ENCODE assay signal across 20 cellular contexts in genomic region chr2:165450141-165450540, GRCh38. TPM values are rescaled to one million over a fixed set of nuclear protein-coding genes. Genes with fewer than 3 reads are reported as not detected.
A peak's percentile ranks its signal among the peaks of the same experiment; 100 is the strongest.
DNase-seq lines count a peak whose midpoint lies in the region; ATAC-seq and TF ChIP-seq lines count a peak whose summit lies in the region.
"Had no signal": no experiment of that assay in that cellular context is flagged by ENCODE, and none has a peak within 500 bp of the region (broad histone marks: within the 10 kb centered on the region; RNA-seq: fewer than 3 reads in every experiment).

No MANE protein-coding gene starts in this region.

- H3K4me3 ChIP-seq in GM23338, result no peak overlapping the region
- H3K4me3 ChIP-seq: K562, right atrium auricular region had no signal

- TF ChIP-seq CTCF in GM23338 (conservative IDR thresholded peaks at IDR 0.05; ENCODE audit: low read depth in 2 of 2) (peak in 1 of 2 experiments; percentile 19; a peak in 1 of 4 replicates), foreskin keratinocyte (conservative IDR thresholded peaks at IDR 0.05) (peak; percentile 22)

- no peak overlapping the region for H3K27ac Mint-ChIP-seq in GM23338
- H3K27ac Mint-ChIP-seq: activated CD8-positive, alpha-beta T cell treated with anti-CD3 and anti-CD28 coated beads, Interleukin-2, amount 10 ng/mL, durations not matched to agents 7 days and 5 days; activated naive CD4-positive, alpha-beta T cell treated with anti-CD3 and anti-CD28 coated beads, Interleukin-2, amount 10 ng/mL, durations not matched to agents 7 days and 5 days; CD4-positive, alpha-beta memory T cell; effector memory CD8-positive, alpha-beta T cell; T-helper 17 cell had no signal

- H3K79me2 ChIP-seq in GM23338 (replicated peaks; ENCODE audit: insufficient read depth), result no peaks in the 10 kb centered on the region

- no peaks in the 10 kb centered on the region for H3K36me3 Mint-ChIP-seq in GM23338 (ENCODE audit: low read depth)
- H3K36me3 Mint-ChIP-seq: activated naive CD4-positive, alpha-beta T cell treated with anti-CD3 and anti-CD28 coated beads, Interleukin-2, amount 10 ng/mL, durations not matched to agents 7 days and 5 days; CD4-positive, alpha-beta memory T cell had no signal

- no peaks in the 10 kb centered on the region for H4K20me1 ChIP-seq in GM23338 (replicated peaks; ENCODE audit: insufficient read depth)

- H2AFZ ChIP-seq in GM23338, result peak overlapping the region; percentile 70; the same call in 1 of the 2 replicates

- H3K4me1 Mint-ChIP-seq in GM23338, result 0 out of 3 replicates have a peak, but pooled peaks cover 3% of the 10 kb centered on the region
- H3K4me1 Mint-ChIP-seq: activated naive CD4-positive, alpha-beta T cell treated with anti-CD3 and anti-CD28 coated beads, Interleukin-2, amount 10 ng/mL, durations not matched to agents 7 days and 5 days; CD4-positive, alpha-beta memory T cell; T-helper 17 cell had no signal

- no peak overlapping the region for H3K4me3 Mint-ChIP-seq in GM23338
- H3K4me3 Mint-ChIP-seq: activated CD8-positive, alpha-beta T cell treated with anti-CD3 and anti-CD28 coated beads, Interleukin-2, amount 10 ng/mL, durations not matched to agents 7 days and 5 days; activated naive CD4-positive, alpha-beta T cell treated with anti-CD3 and anti-CD28 coated beads, Interleukin-2, amount 10 ng/mL, durations not matched to agents 7 days and 5 days; activated T-cell treated with anti-CD3 and anti-CD28 coated beads, Interleukin-2, amount 50 U/mL, for 4 hours; CD4-positive, alpha-beta memory T cell; effector memory CD8-positive, alpha-beta T cell; T-helper 17 cell had no signal

- H3K4me2 ChIP-seq in GM23338, result no peak overlapping the region

- no peaks in the 10 kb centered on the region for H3K36me3 ChIP-seq in GM23338 (ENCODE audit: insufficient read depth)
- H3K36me3 ChIP-seq: right atrium auricular region had no signal

- H3K9me3 Mint-ChIP-seq in GM23338, result no peaks in the 10 kb centered on the region
- H3K9me3 Mint-ChIP-seq: activated naive CD4-positive, alpha-beta T cell treated with anti-CD3 and anti-CD28 coated beads, Interleukin-2, amount 10 ng/mL, durations not matched to agents 7 days and 5 days; activated T-cell treated with anti-CD3 and anti-CD28 coated beads, Interleukin-2, amount 50 U/mL, for 4 hours; CD4-positive, alpha-beta memory T cell; effector memory CD8-positive, alpha-beta T cell had no signal

- no peaks in the 10 kb centered on the region for H3F3A ChIP-seq in GM23338 (replicated peaks; ENCODE audit: low read depth)

- DNase-seq in Ammon's horn (ENCODE audit: low spot score) (peak; percentile 47), GM23338 (ENCODE audit: low spot score) (no peak), NCI-H774 (lab: John Stamatoyannopoulos, UW) (peak; percentile 42), foreskin keratinocyte (no peak), retina (no peak), RPMI8226 (no peak), NCI-H2081 treated with DMSO at 0.1 percent for 48 hours (lab: John Stamatoyannopoulos, UW) (no peak)
- DNase-seq in effector CD4-positive, alpha-beta T cell, result no peak
- DNase-seq: activated CD8-positive, alpha-beta T cell treated with anti-CD3 and anti-CD28 coated beads, Interleukin-2, amount 10 ng/mL, durations not matched to agents 7 days and 5 days; activated naive CD4-positive, alpha-beta T cell treated with anti-CD3 and anti-CD28 coated beads, Interleukin-2, amount 10 ng/mL, durations not matched to agents 7 days and 5 days; activated T-cell treated with anti-CD3 and anti-CD28 coated beads, Interleukin-2, amount 50 U/mL, for 4 hours; CD4-positive, alpha-beta memory T cell; DND-41; effector memory CD8-positive, alpha-beta T cell; NCI-H1092; NCI-H510A; SHP77 treated with DMSO at 0.1 percent for 48 hours; T-helper 17 cell had no signal

- no peaks in the 10 kb centered on the region for H3K27me3 Mint-ChIP-seq in GM23338 (ENCODE audit: insufficient read depth, low read depth, poor library complexity)
- H3K27me3 Mint-ChIP-seq: activated naive CD4-positive, alpha-beta T cell treated with anti-CD3 and anti-CD28 coated beads, Interleukin-2, amount 10 ng/mL, durations not matched to agents 7 days and 5 days had no signal

- no peak for ATAC-seq in GM23338
- no peak for ATAC-seq in foreskin keratinocyte
- ATAC-seq: activated CD8-positive, alpha-beta T cell treated with anti-CD3 and anti-CD28 coated beads, Interleukin-2, amount 10 ng/mL, durations not matched to agents 7 days and 5 days; activated T-cell treated with anti-CD3 and anti-CD28 coated beads, Interleukin-2, amount 50 U/mL, for 4 hours; effector memory CD8-positive, alpha-beta T cell; K562; T-helper 17 cell had no signal

- H3K27me3 ChIP-seq in GM23338 (ENCODE audit: insufficient read depth), result no peaks in the 10 kb centered on the region
- no peaks in the 10 kb centered on the region for H3K27me3 ChIP-seq in foreskin keratinocyte
- H3K27me3 ChIP-seq: right atrium auricular region had no signal

- 0 out of 2 replicates have a peak, but pooled peaks cover 3% of the 10 kb centered on the region for H3K9me2 ChIP-seq in GM23338 (ENCODE audit: insufficient read depth)

- H3K27ac ChIP-seq in GM23338 (ENCODE audit: low read depth), result no peak overlapping the region
- H3K27ac ChIP-seq in foreskin keratinocyte, result no peak overlapping the region
- H3K27ac ChIP-seq: right atrium auricular region had no signal

- H3K4me1 ChIP-seq in GM23338 (ENCODE audit: insufficient read depth), result no peaks in the 10 kb centered on the region
- H3K4me1 ChIP-seq in foreskin keratinocyte, result no peaks in the 10 kb centered on the region
- H3K4me1 ChIP-seq: right atrium auricular region had no signal

TF ChIP-seq in GM23338, 12 proteins besides CTCF, POLR2A, EP300 and RAD21 (continues in another document):
- TF ChIP-seq, protein P1, sequence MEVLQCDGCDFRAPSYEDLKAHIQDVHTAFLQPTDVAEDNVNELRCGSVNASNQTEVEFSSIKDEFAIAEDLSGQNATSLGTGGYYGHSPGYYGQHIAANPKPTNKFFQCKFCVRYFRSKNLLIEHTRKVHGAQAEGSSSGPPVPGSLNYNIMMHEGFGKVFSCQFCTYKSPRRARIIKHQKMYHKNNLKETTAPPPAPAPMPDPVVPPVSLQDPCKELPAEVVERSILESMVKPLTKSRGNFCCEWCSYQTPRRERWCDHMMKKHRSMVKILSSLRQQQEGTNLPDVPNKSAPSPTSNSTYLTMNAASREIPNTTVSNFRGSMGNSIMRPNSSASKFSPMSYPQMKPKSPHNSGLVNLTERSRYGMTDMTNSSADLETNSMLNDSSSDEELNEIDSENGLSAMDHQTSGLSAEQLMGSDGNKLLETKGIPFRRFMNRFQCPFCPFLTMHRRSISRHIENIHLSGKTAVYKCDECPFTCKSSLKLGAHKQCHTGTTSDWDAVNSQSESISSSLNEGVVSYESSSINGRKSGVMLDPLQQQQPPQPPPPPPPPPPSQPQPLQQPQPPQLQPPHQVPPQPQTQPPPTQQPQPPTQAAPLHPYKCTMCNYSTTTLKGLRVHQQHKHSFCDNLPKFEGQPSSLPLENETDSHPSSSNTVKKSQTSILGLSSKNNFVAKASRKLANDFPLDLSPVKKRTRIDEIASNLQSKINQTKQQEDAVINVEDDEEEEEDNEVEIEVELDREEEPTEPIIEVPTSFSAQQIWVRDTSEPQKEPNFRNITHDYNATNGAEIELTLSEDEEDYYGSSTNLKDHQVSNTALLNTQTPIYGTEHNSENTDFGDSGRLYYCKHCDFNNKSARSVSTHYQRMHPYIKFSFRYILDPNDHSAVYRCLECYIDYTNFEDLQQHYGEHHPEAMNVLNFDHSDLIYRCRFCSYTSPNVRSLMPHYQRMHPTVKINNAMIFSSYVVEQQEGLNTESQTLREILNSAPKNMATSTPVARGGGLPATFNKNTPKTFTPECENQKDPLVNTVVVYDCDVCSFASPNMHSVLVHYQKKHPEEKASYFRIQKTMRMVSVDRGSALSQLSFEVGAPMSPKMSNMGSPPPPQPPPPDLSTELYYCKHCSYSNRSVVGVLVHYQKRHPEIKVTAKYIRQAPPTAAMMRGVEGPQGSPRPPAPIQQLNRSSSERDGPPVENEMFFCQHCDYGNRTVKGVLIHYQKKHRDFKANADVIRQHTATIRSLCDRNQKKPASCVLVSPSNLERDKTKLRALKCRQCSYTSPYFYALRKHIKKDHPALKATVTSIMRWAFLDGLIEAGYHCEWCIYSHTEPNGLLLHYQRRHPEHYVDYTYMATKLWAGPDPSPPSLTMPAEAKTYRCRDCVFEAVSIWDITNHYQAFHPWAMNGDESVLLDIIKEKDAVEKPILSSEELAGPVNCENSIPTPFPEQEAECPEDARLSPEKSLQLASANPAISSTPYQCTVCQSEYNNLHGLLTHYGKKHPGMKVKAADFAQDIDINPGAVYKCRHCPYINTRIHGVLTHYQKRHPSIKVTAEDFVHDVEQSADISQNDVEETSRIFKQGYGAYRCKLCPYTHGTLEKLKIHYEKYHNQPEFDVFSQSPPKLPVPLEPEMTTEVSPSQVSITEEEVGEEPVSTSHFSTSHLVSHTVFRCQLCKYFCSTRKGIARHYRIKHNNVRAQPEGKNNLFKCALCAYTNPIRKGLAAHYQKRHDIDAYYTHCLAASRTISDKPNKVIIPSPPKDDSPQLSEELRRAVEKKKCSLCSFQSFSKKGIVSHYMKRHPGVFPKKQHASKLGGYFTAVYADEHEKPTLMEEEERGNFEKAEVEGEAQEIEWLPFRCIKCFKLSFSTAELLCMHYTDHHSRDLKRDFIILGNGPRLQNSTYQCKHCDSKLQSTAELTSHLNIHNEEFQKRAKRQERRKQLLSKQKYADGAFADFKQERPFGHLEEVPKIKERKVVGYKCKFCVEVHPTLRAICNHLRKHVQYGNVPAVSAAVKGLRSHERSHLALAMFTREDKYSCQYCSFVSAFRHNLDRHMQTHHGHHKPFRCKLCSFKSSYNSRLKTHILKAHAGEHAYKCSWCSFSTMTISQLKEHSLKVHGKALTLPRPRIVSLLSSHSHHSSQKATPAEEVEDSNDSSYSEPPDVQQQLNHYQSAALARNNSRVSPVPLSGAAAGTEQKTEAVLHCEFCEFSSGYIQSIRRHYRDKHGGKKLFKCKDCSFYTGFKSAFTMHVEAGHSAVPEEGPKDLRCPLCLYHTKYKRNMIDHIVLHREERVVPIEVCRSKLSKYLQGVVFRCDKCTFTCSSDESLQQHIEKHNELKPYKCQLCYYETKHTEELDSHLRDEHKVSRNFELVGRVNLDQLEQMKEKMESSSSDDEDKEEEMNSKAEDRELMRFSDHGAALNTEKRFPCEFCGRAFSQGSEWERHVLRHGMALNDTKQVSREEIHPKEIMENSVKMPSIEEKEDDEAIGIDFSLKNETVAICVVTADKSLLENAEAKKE (CRISPR knock-in tag; IDR thresholded peaks at IDR 0.05), result no peak

RNA-seq across cellular contexts. Expression of gene CSRNP3, which starts 19.4 kb away (rescaled TPM):
- 3.0 and 3.8 TPM in 2 replicates for total RNA-seq in GM23338 (2014; rRNA removed; shearing (Covaris generic))
- polyA plus RNA-seq in GM23338 (2016; fragmentation: Nextera tagmentation; extraction: Ambion mirVana), result 6.8 and 7.2 TPM in 2 replicates
- total RNA-seq in foreskin keratinocyte, result 1.0 and 1.5 TPM in 2 replicates
- 0.57 TPM in 2 replicates for polyA plus RNA-seq in foreskin keratinocyte
- total RNA-seq: activated CD8-positive, alpha-beta T cell treated with anti-CD3 and anti-CD28 coated beads, Interleukin-2, amount 10 ng/mL, durations not matched to agents 7 days and 5 days; activated T-cell treated with anti-CD3 and anti-CD28 coated beads, Interleukin-2, amount 50 U/mL, for 4 hours; CD4-positive, alpha-beta memory T cell; K562; T-helper 17 cell had no signal
- polyA plus RNA-seq: CD4-positive, alpha-beta memory T cell; K562 had no signal

Comparison
In these comparisons a context has a peak if more than half of its experiments do, and no peak if none do; other contexts are left out.
1. DNase-seq: peak in Ammon's horn (single experiment) and NCI-H774 (single experiment); none in GM23338 (single experiment), foreskin keratinocyte (0 of 2), retina (single experiment), effector CD4-positive, alpha-beta T cell (single experiment), RPMI8226 (single experiment) and NCI-H2081 treated with DMSO at 0.1 percent for 48 hours (single experiment).